3 cellular contexts compared by ENCODE assay signal in the genomic region with DNA sequence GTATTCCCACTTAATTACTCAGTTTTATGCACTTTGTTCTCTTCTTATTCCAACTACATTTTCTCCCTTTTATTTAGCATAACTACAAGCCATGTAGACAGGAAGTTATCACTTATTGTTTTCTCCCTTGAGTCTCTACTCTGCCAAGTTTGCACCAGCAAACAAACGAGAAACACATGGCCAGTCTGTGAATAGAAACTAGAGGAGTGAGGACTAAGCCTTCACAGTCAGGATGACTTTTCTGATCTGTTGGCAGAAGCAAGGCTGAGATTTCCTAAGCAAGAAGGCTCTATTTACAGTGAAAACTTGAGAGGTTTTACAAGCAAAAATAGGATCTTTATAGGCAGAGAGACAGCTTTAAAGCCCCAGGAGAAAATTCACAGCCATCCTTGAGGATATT.
TF ChIP-seq lines count a peak whose summit lies in the region.

No MANE protein-coding gene starts in this region.

TF ChIP-seq in IMR-90, 13 proteins besides CTCF, POLR2A, EP300 and RAD21:
- TF ChIP-seq MXI1 (IDR thresholded peaks at IDR 0.05; ENCODE audit: borderline replicate concordance, low read depth, low read length), result no peak
- TF ChIP-seq SMC3 (IDR thresholded peaks at IDR 0.05; ENCODE audit: low read depth, low read length), result no peak
- no peak for TF ChIP-seq CEBPB (IDR thresholded peaks at IDR 0.05; ENCODE audit: low read depth, low read length)
- TF ChIP-seq MAFK (IDR thresholded peaks at IDR 0.05; ENCODE audit: low read depth, low read length), result no peak
- TF ChIP-seq USF2 (IDR thresholded peaks at IDR 0.05; ENCODE audit: low read depth, low read length), result no peak
- TF ChIP-seq ELK1 (IDR thresholded peaks at IDR 0.05; ENCODE audit: borderline replicate concordance, low read depth, low read length), result no peak
- no peak for TF ChIP-seq RCOR1 (IDR thresholded peaks at IDR 0.05; ENCODE audit: insufficient replicate concordance, low read length)
- no peak for TF ChIP-seq BHLHE40 (IDR thresholded peaks at IDR 0.05; ENCODE audit: low read depth, low read length)
- TF ChIP-seq NFE2L2 (IDR thresholded peaks at IDR 0.05; ENCODE audit: low read depth, low read length), result no peak
- TF ChIP-seq CHD1 (IDR thresholded peaks at IDR 0.05; ENCODE audit: low read depth, low read length), result no peak
- TF ChIP-seq FOS (IDR thresholded peaks at IDR 0.05; ENCODE audit: low read depth, low read length), result no peak
- TF ChIP-seq RFX5 (IDR thresholded peaks at IDR 0.05; ENCODE audit: low read depth, low read length), result no peak
- no peak for TF ChIP-seq MAZ (IDR thresholded peaks at IDR 0.05; ENCODE audit: borderline replicate concordance, low read depth, low read length)

TF ChIP-seq in endothelial cell of umbilical vein, 7 proteins besides CTCF, POLR2A, EP300 and RAD21:
- TF ChIP-seq JUN (IDR thresholded peaks at IDR 0.05; ENCODE audit: borderline replicate concordance, insufficient read depth, insufficient read length, low read depth) (no peak), POLR2AphosphoS5 (IDR thresholded peaks at IDR 0.05; ENCODE audit: insufficient read depth, low read depth, low read length) (no peak), EZH2 (IDR thresholded peaks at IDR 0.05; ENCODE audit: borderline replicate concordance, low read depth, low read length, severe bottlenecking) (no peak), GATA2 (IDR thresholded peaks at IDR 0.05; ENCODE audit: insufficient read depth, insufficient read length, low read depth, low read length) (no peak), MYC (IDR thresholded peaks at IDR 0.05; ENCODE audit: low read depth, low read length) (no peak), MAX (IDR thresholded peaks at IDR 0.05; ENCODE audit: insufficient read depth, insufficient read length) (no peak), FOS (IDR thresholded peaks at IDR 0.05; ENCODE audit: borderline replicate concordance, insufficient read depth, low read length) (no peak)

TF ChIP-seq in HEK293T, 16 proteins besides CTCF, POLR2A, EP300 and RAD21:
- TF ChIP-seq TARDBP (IDR thresholded peaks at IDR 0.05) (no peak), SUZ12 (IDR thresholded peaks at IDR 0.05) (no peak), LEF1 (IDR thresholded peaks at IDR 0.05; ENCODE audit: borderline replicate concordance) (no peak), FOXM1 (IDR thresholded peaks at IDR 0.05; ENCODE audit: borderline replicate concordance) (no peak), FOXK2 (IDR thresholded peaks at IDR 0.05) (no peak), SP1 (IDR thresholded peaks at IDR 0.05) (no peak), ELF4 (IDR thresholded peaks at IDR 0.05) (no peak), HDGF (IDR thresholded peaks at IDR 0.05; ENCODE audit: borderline replicate concordance) (no peak), L3MBTL2 (conservative IDR thresholded peaks at IDR 0.05) (no peak), ARNT (IDR thresholded peaks at IDR 0.05) (no peak)
TF ChIP-seq in HEK293T: peak in this region for 0.
